Comparison of ENCODE assay signal across 25 cellular contexts in the genomic region with DNA sequence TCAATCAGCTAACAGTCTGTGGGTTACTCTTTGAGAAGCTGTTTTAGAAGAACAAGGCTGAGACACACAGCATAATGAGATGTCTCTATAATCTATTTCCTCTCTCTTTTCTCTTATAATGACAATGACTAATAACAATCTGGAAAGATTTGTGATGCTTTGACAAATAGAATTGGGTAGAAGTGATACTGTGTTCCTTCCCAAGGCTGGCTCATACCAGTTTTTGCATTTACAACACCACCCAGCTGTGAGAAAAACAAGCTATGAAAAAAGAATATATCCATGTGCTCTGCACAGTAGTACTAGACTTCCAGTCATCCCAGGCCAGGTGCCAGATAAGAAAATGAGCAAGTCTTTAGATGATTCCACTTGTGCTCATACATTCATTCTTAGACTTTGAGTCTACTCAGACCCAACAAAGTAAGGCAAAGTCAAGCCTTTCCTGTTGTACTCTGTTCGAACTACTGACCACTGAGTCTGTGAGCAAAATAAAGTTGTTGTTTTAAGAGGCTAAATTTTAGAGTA.
DNase-seq lines count a peak whose midpoint lies in the region; ATAC-seq, FAIRE-seq and TF ChIP-seq lines count a peak whose summit lies in the region.
"Had no signal": no experiment of that assay in that cellular context is flagged by ENCODE, and none has a peak within 500 bp of the region (broad histone marks: within the 10 kb centered on the region; RNA-seq: fewer than 3 reads in every experiment).

No MANE protein-coding gene starts in this region.

- H3K4me1 ChIP-seq in esophagus muscularis mucosa, result no peaks in the 10 kb centered on the region
- H3K4me1 ChIP-seq: A549; BLaER1 treated with 17β-estradiol and CSF1 and Interleukin-3, amounts not matched to agents 10 nM and 100 nM had no signal

- no peak overlapping the region for H3K27ac ChIP-seq in esophagus muscularis mucosa (replicated peaks in 1 of 4)
- H3K27ac ChIP-seq: A549; BLaER1 treated with 17β-estradiol and CSF1 and Interleukin-3, amounts not matched to agents 10 nM and 100 nM had no signal

- intact Hi-C loops in esophagus muscularis mucosa (cut with DNase I), result no loop called here

- H3K36me3 ChIP-seq in bronchial epithelial cell (ENCODE audit: control insufficient read depth, insufficient read depth, low read length), result no peaks in the 10 kb centered on the region
- no peaks in the 10 kb centered on the region for H3K36me3 ChIP-seq in esophagus muscularis mucosa
- H3K36me3 ChIP-seq: BLaER1 treated with 17β-estradiol and CSF1 and Interleukin-3, amounts not matched to agents 10 nM and 100 nM had no signal

- no peak for ATAC-seq in GM21390 (IDR thresholded peaks at IDR 0.05; ENCODE audit: unreplicated experiment)
- ATAC-seq: A549; CD8-positive, alpha-beta T cell had no signal

- TF ChIP-seq CTCF in bronchial epithelial cell (IDR thresholded peaks at IDR 0.05; ENCODE audit: insufficient read depth, low read length, severe bottlenecking) (no peak), esophagus muscularis mucosa (IDR thresholded peaks at IDR 0.05) (no peak)

- 88% methylated on average over 1 of the region's 1 CpG for WGBS in esophagus muscularis mucosa

- no peak for TF ChIP-seq EP300 in esophagus muscularis mucosa (IDR thresholded peaks at IDR 0.05)

- TF ChIP-seq POLR2A in esophagus muscularis mucosa (IDR thresholded peaks at IDR 0.05; ENCODE audit: low read depth), result no peak

- H3K4me3 ChIP-seq in bronchial epithelial cell (ENCODE audit: low read depth, low read length) (no peak overlapping the region), esophagus muscularis mucosa (no peak overlapping the region)
- H3K4me3 ChIP-seq: A549; BLaER1 treated with 17β-estradiol and CSF1 and Interleukin-3, amounts not matched to agents 10 nM and 100 nM had no signal

- peaks cover 0 to 12% (median 2%) of the 10 kb centered on the region in 4 donors for H3K9me3 ChIP-seq in esophagus muscularis mucosa

- FAIRE-seq in bronchial epithelial cell (lab: Jason Lieb, UNC), result no peak
- FAIRE-seq: A549, HTR-8/SVneo had no signal

- DNase-seq in GM03348 (ENCODE audit: low spot score) (peak; percentile 19), OCI-M1 (lab: John Stamatoyannopoulos, UW) (peak; percentile 15), bronchial epithelial cell (ENCODE audit: low read depth) (peak; percentile 7), stromal cell of bone marrow (ENCODE audit: low read depth) (peak; percentile 59), NCI-H82 (lab: John Stamatoyannopoulos, UW) (no peak), esophagus muscularis mucosa (ENCODE audit: extremely low spot score) (no peak)
- DNase-seq: Calu3; CD8-positive, alpha-beta T cell; DMS53; H9; IMR-90; Karpas-422; MM.1S; NCI-H1092 treated with DMSO at 0.1 percent for 48 hours; NCI-H2081; NCI-H2171 treated with DMSO at 0.1 percent for 48 hours; NCI-H446 treated with DMSO at 0.1 percent for 48 hours; NCI-H69; NK-92 treated with Interleukin-12 subunit alpha and Interleukin-12 subunit beta, amount 100 ng/mL, for 24 hours; RPMI8226; SHP77 treated with DMSO at 0.1 percent for 48 hours had no signal

- no peaks in the 10 kb centered on the region for H3K27me3 ChIP-seq in bronchial epithelial cell (ENCODE audit: control insufficient read depth, insufficient read depth, low read length)
- H3K27me3 ChIP-seq in esophagus muscularis mucosa, result no peaks in the 10 kb centered on the region
- H3K27me3 ChIP-seq: BLaER1 treated with 17β-estradiol and CSF1 and Interleukin-3, amounts not matched to agents 10 nM and 100 nM had no signal

Comparison
In these comparisons a context has a peak if more than half of its experiments do, and no peak if none do; other contexts are left out.
1. DNase-seq: peak in GM03348 (single experiment), OCI-M1 (single experiment), bronchial epithelial cell (single experiment) and stromal cell of bone marrow (single experiment); none in NCI-H82 (single experiment) and esophagus muscularis mucosa (single experiment).